In the genomic region with DNA sequence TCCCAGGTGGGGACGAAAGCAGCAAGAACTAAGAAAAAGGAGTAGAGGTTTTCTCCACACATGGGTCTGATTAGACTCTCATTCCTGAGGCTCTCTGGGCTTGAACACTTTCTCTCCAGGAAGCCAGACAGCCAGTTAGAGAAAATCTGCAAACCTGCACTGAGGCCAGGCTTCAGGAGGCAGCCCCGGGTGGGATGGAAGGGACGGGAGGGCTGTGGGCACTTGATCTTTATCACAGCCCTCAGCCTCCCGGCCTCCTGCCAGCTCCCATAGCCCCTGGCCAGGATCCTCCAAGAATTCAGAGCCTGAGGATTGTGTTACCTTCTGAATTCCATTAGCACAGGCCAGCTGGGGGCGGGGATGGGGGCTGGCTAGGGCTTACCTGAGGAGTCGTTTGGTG, we compare ENCODE assay signal across 1 cellular context.
TF ChIP-seq lines count a peak whose summit lies in the region.

No MANE protein-coding gene starts in this region.

TF ChIP-seq in IMR-90, 13 proteins besides CTCF, POLR2A, EP300 and RAD21:
- TF ChIP-seq MAZ (IDR thresholded peaks at IDR 0.05; ENCODE audit: borderline replicate concordance, low read depth, low read length) (no peak), RCOR1 (IDR thresholded peaks at IDR 0.05; ENCODE audit: insufficient replicate concordance, low read length) (no peak), FOS (IDR thresholded peaks at IDR 0.05; ENCODE audit: low read depth, low read length) (no peak), RFX5 (IDR thresholded peaks at IDR 0.05; ENCODE audit: low read depth, low read length) (no peak), MXI1 (IDR thresholded peaks at IDR 0.05; ENCODE audit: borderline replicate concordance, low read depth, low read length) (no peak), CHD1 (IDR thresholded peaks at IDR 0.05; ENCODE audit: low read depth, low read length) (no peak), NFE2L2 (IDR thresholded peaks at IDR 0.05; ENCODE audit: low read depth, low read length) (no peak), BHLHE40 (IDR thresholded peaks at IDR 0.05; ENCODE audit: low read depth, low read length) (no peak), SMC3 (IDR thresholded peaks at IDR 0.05; ENCODE audit: low read depth, low read length) (no peak), CEBPB (IDR thresholded peaks at IDR 0.05; ENCODE audit: low read depth, low read length) (no peak), MAFK (IDR thresholded peaks at IDR 0.05; ENCODE audit: low read depth, low read length) (no peak)
- TF ChIP-seq, protein P1, sequence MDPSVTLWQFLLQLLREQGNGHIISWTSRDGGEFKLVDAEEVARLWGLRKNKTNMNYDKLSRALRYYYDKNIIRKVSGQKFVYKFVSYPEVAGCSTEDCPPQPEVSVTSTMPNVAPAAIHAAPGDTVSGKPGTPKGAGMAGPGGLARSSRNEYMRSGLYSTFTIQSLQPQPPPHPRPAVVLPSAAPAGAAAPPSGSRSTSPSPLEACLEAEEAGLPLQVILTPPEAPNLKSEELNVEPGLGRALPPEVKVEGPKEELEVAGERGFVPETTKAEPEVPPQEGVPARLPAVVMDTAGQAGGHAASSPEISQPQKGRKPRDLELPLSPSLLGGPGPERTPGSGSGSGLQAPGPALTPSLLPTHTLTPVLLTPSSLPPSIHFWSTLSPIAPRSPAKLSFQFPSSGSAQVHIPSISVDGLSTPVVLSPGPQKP (IDR thresholded peaks at IDR 0.05; ENCODE audit: borderline replicate concordance, low read depth, low read length): no peak
- TF ChIP-seq, protein P2, sequence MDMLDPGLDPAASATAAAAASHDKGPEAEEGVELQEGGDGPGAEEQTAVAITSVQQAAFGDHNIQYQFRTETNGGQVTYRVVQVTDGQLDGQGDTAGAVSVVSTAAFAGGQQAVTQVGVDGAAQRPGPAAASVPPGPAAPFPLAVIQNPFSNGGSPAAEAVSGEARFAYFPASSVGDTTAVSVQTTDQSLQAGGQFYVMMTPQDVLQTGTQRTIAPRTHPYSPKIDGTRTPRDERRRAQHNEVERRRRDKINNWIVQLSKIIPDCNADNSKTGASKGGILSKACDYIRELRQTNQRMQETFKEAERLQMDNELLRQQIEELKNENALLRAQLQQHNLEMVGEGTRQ (IDR thresholded peaks at IDR 0.05; ENCODE audit: low read depth, low read length): no peak
TF ChIP-seq in IMR-90: peak in this region for 0.
